Comparison of ENCODE assay signal across 8 cellular contexts in the genomic region with DNA sequence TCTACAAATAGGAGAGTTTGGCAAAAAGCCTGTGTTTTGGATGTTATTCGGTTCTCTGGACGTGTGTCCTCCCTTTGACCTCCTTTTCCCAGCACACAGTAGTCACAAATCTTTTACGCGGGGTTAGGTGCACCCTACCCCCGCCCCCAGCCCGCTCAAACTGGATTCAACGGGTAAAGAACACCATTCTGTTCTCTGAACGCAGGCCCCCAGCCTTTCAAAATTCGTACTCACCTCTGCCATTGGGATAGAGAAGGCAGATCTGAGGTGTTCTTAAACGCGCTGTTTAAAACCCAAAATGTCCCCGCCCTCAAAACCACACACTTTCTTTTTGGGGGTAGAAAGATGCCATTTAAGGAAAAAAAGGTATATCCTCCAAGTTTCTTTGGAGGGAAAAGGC. TPM values are rescaled to one million over a fixed set of nuclear protein-coding genes. Genes with fewer than 3 reads are reported as not detected.
A peak's percentile ranks its signal among the peaks of the same experiment; 100 is the strongest.
DNase-seq lines count a peak whose midpoint lies in the region; ATAC-seq and TF ChIP-seq lines count a peak whose summit lies in the region.

No MANE protein-coding gene starts in this region.

- peak; percentile 53 for DNase-seq in ELF-1 (ENCODE audit: low read depth, low spot score)
- DNase-seq in central memory CD8-positive, alpha-beta T cell (ENCODE audit: low spot score in 2 of 2) = no peak
- DNase-seq in transverse colon = no peak
- DNase-seq in posterior cingulate gyrus = no peak

- H3K4me3 Mint-ChIP-seq in T-helper 1 cell treated with Interleukin-12 subunit alpha and Interleukin-12 subunit beta and Interleukin-4 antibody, amounts not matched to agents 30 μg/mL and 1 μg/mL, for 36 hours = peak overlapping the region; percentile 97
- H3K4me3 Mint-ChIP-seq in central memory CD8-positive, alpha-beta T cell = peak overlapping the region; percentile 90
- H3K4me3 Mint-ChIP-seq in stimulated activated memory B cell treated with anti-CD40 and anti-IgM and Interleukin-4, amounts not matched to agents 10 μg/mL and 1 μg/mL and 100 μg/mL, for 72 hours = no peak overlapping the region

- intact Hi-C loops in transverse colon (cut with DNase I; ENCODE audit: low total_unique reads) (no loop called here), posterior cingulate gyrus (cut with DNase I) (no loop called here)

- peaks cover 50% of the 10 kb centered on the region for H3K4me1 Mint-ChIP-seq in T-helper 1 cell treated with Interleukin-12 subunit alpha and Interleukin-12 subunit beta and Interleukin-4 antibody, amounts not matched to agents 30 μg/mL and 1 μg/mL, for 36 hours (ENCODE audit: low read depth)
- peaks cover 40% of the 10 kb centered on the region for H3K4me1 Mint-ChIP-seq in central memory CD8-positive, alpha-beta T cell
- peaks cover 46% of the 10 kb centered on the region for H3K4me1 Mint-ChIP-seq in stimulated activated memory B cell treated with anti-CD40 and anti-IgM and Interleukin-4, amounts not matched to agents 10 μg/mL and 1 μg/mL and 100 μg/mL, for 72 hours

- H3K9ac ChIP-seq in parathyroid adenoma = no peak overlapping the region

- peak overlapping the region; percentile 90 for H3K27ac Mint-ChIP-seq in T-helper 1 cell treated with Interleukin-12 subunit alpha and Interleukin-12 subunit beta and Interleukin-4 antibody, amounts not matched to agents 30 μg/mL and 1 μg/mL, for 36 hours
- no peak overlapping the region for H3K27ac Mint-ChIP-seq in central memory CD8-positive, alpha-beta T cell (ENCODE audit: low read depth)
- H3K27ac Mint-ChIP-seq in stimulated activated memory B cell treated with anti-CD40 and anti-IgM and Interleukin-4, amounts not matched to agents 10 μg/mL and 1 μg/mL and 100 μg/mL, for 72 hours = no peak overlapping the region

- TF ChIP-seq CTCF in parathyroid adenoma (IDR thresholded peaks at IDR 0.05) (no peak), transverse colon (IDR thresholded peaks at IDR 0.05) (no peak)

- no peaks in the 10 kb centered on the region for H3K9me3 ChIP-seq in parathyroid adenoma (ENCODE audit: control insufficient read depth, low read length)
- no peaks in the 10 kb centered on the region for H3K9me3 ChIP-seq in transverse colon

- H3K4me3 ChIP-seq in parathyroid adenoma (ENCODE audit: low read depth, low read length) = peak overlapping the region; percentile 19
- peak overlapping the region in 2 of 4 donors; percentile 44 to 66 for H3K4me3 ChIP-seq in transverse colon

- H3K4me1 ChIP-seq in parathyroid adenoma (no peaks in the 10 kb centered on the region), transverse colon (peaks cover 3 to 34% (median 26%) of the 10 kb centered on the region in 4 donors)

- TF ChIP-seq EP300 in transverse colon (IDR thresholded peaks at IDR 0.05; ENCODE audit: low read depth) = no peak

- TF ChIP-seq POLR2A in transverse colon (IDR thresholded peaks at IDR 0.05) = no peak

- H2AFZ ChIP-seq in parathyroid adenoma = peak overlapping the region; percentile 45

- H3K27me3 Mint-ChIP-seq in T-helper 1 cell treated with Interleukin-12 subunit alpha and Interleukin-12 subunit beta and Interleukin-4 antibody, amounts not matched to agents 30 μg/mL and 1 μg/mL, for 36 hours (ENCODE audit: low read depth) = peaks cover 16% of the 10 kb centered on the region
- peaks cover 80% of the 10 kb centered on the region for H3K27me3 Mint-ChIP-seq in central memory CD8-positive, alpha-beta T cell
- peaks cover 55% of the 10 kb centered on the region for H3K27me3 Mint-ChIP-seq in stimulated activated memory B cell treated with anti-CD40 and anti-IgM and Interleukin-4, amounts not matched to agents 10 μg/mL and 1 μg/mL and 100 μg/mL, for 72 hours

- no peak overlapping the region for H3K4me2 ChIP-seq in parathyroid adenoma (ENCODE audit: low read length)

- H3K36me3 ChIP-seq in parathyroid adenoma (ENCODE audit: control insufficient read depth, insufficient read depth, low read length) (no peaks in the 10 kb centered on the region), transverse colon (no peaks in the 10 kb centered on the region)

- H3K27me3 ChIP-seq in parathyroid adenoma (ENCODE audit: control insufficient read depth, insufficient read depth, low read length) (peaks cover 4% of the 10 kb centered on the region), transverse colon (peaks cover 94% of the 10 kb centered on the region)

- H3K27ac ChIP-seq in parathyroid adenoma (no peak overlapping the region), transverse colon (no peak overlapping the region)

- no peaks in the 10 kb centered on the region for H3K9me3 Mint-ChIP-seq in T-helper 1 cell treated with Interleukin-12 subunit alpha and Interleukin-12 subunit beta and Interleukin-4 antibody, amounts not matched to agents 30 μg/mL and 1 μg/mL, for 36 hours
- H3K9me3 Mint-ChIP-seq in central memory CD8-positive, alpha-beta T cell = no peaks in the 10 kb centered on the region
- no peaks in the 10 kb centered on the region for H3K9me3 Mint-ChIP-seq in stimulated activated memory B cell treated with anti-CD40 and anti-IgM and Interleukin-4, amounts not matched to agents 10 μg/mL and 1 μg/mL and 100 μg/mL, for 72 hours

- H3K79me2 ChIP-seq in parathyroid adenoma = no peaks in the 10 kb centered on the region

- peaks cover 41% of the 10 kb centered on the region for H3K36me3 Mint-ChIP-seq in T-helper 1 cell treated with Interleukin-12 subunit alpha and Interleukin-12 subunit beta and Interleukin-4 antibody, amounts not matched to agents 30 μg/mL and 1 μg/mL, for 36 hours (ENCODE audit: low read depth)
- H3K36me3 Mint-ChIP-seq in central memory CD8-positive, alpha-beta T cell (ENCODE audit: insufficient read depth) = peaks cover 23% of the 10 kb centered on the region
- H3K36me3 Mint-ChIP-seq in stimulated activated memory B cell treated with anti-CD40 and anti-IgM and Interleukin-4, amounts not matched to agents 10 μg/mL and 1 μg/mL and 100 μg/mL, for 72 hours = no peaks in the 10 kb centered on the region

- WGBS in transverse colon (ENCODE audit: low coverage in 1 of 2), 2 donors = 25 to 48% methylated on average over 4 to 12 of the region's 12 CpGs

- in situ Hi-C loops in transverse colon (cut with MboI; ENCODE audit: low pct_ligation_motif_present in 1 of 4, low pct_unique_long_range_greater_than_20kb in 1 of 4, low sequenced_read_pairs in 3 of 4) = no loop called here

- ATAC-seq in central memory CD8-positive, alpha-beta T cell (replicated peaks; ENCODE audit: extremely low read depth, poor library complexity, severe bottlenecking) = peak; percentile 33
- no peak for ATAC-seq in stimulated activated memory B cell treated with anti-CD40 and anti-IgM and Interleukin-4, amounts not matched to agents 10 μg/mL and 1 μg/mL and 100 μg/mL, for 72 hours
- ATAC-seq in GM18517 (IDR thresholded peaks at IDR 0.05; ENCODE audit: unreplicated experiment) = no peak

RNA-seq across cellular contexts. Expression of gene LEF1, which starts 2.7 kb away (rescaled TPM):
- 10 to 100 TPM in 1 of 4 donors, 1 to 10 TPM in 3; 1.4 to 29.2 (median 8.7) TPM for total RNA-seq in transverse colon
